8 cellular contexts compared by ENCODE assay signal in genomic region chr1:110235839-110236682, GRCh38. TPM values are rescaled to one million over a fixed set of nuclear protein-coding genes. Genes with fewer than 3 reads are reported as not detected.
DNase-seq lines count a peak whose midpoint lies in the region; ATAC-seq, FAIRE-seq and TF ChIP-seq lines count a peak whose summit lies in the region.

No MANE protein-coding gene starts in this region.

- no peak overlapping the region for H3K27ac Mint-ChIP-seq in T-cell

- ATAC-seq in omental fat pad (ENCODE audit: low FRiP score), result peak; percentile 67
- ATAC-seq in T-cell (replicated peaks in 1 of 4), result no peak

- CTCF ChIA-PET in T-cell (lab: Charles Lee), result no interaction called here

- no peak for TF ChIP-seq POLR2A in GM12891 (IDR thresholded peaks at IDR 0.05; ENCODE audit: low read depth, low read length)

- no peaks in the 10 kb centered on the region for H3K9me3 Mint-ChIP-seq in T-cell

- POLR2A ChIA-PET in T-cell (lab: Charles Lee), result no interaction called here

- FAIRE-seq in GM12891 (lab: Jason Lieb, UNC), result peak; percentile 9

- H3K4me3 Mint-ChIP-seq in T-cell, result no peak overlapping the region

- peaks cover 6% of the 10 kb centered on the region for H3K36me3 Mint-ChIP-seq in T-cell

- peaks cover 0 to 5% (median 0%) of the 10 kb centered on the region in 3 donors for H3K4me1 Mint-ChIP-seq in T-cell

- no peaks in the 10 kb centered on the region for H3K27me3 Mint-ChIP-seq in T-cell

- no peak for TF ChIP-seq CTCF in omental fat pad (IDR thresholded peaks at IDR 0.05)

- no peak for DNase-seq in GM12891 (ENCODE audit: insufficient read length, low spot score)
- DNase-seq in LoVo (ENCODE audit: low spot score), result peak; percentile 57
- peak; percentile 94 for DNase-seq in amniotic epithelial cell (ENCODE audit: low read depth)
- DNase-seq in omental fat pad (ENCODE audit: low spot score), result no peak
- no peak for DNase-seq in T-cell
- DNase-seq in NCI-H2107 treated with DMSO at 0.1 percent for 48 hours (lab: John Stamatoyannopoulos, UW; ENCODE audit: unreplicated experiment), result no peak
- DNase-seq in HuH-7.5 (ENCODE audit: low spot score), result no peak
- no peak for DNase-seq in NCI-H1694 treated with DMSO at 0.1 percent for 48 hours (lab: John Stamatoyannopoulos, UW)

TF ChIP-seq in GM12891, 5 proteins besides CTCF, POLR2A, EP300 and RAD21:
- TF ChIP-seq POU2F2 (IDR thresholded peaks at IDR 0.05; ENCODE audit: low read depth, low read length), result no peak
- no peak for TF ChIP-seq POLR2AphosphoS5 (IDR thresholded peaks at IDR 0.05; ENCODE audit: low read depth, low read length)
- no peak for TF ChIP-seq SPI1 (IDR thresholded peaks at IDR 0.05; ENCODE audit: low read depth, low read length)
- TF ChIP-seq TAF1 (IDR thresholded peaks at IDR 0.05; ENCODE audit: low read depth, low read length), result no peak
- TF ChIP-seq PAX5 (IDR thresholded peaks at IDR 0.05; ENCODE audit: insufficient read depth, low read length, severe bottlenecking), result no peak

RNA-seq across cellular contexts. Expression of gene KCNC4, which starts 25.9 kb away (rescaled TPM):
- 0.18 TPM for polyA plus RNA-seq in GM12891 (2012; ENCODE audit: low read depth, missing spikeins)
- total RNA-seq in omental fat pad (10 to 100 TPM in 1 of 4 donors, 1 to 10 TPM in 3; 4.4 to 12.0 (median 6.7) TPM), T-cell (10 to 100 TPM; 11.0 to 19.4 (median 15.0) TPM)

Comparison
In these comparisons a context has a peak if more than half of its experiments do, and no peak if none do; other contexts are left out.
1. DNase-seq: peak in LoVo (single experiment) and amniotic epithelial cell (single experiment); none in GM12891 (single experiment), omental fat pad (single experiment), T-cell (0 of 34), NCI-H2107 treated with DMSO at 0.1 percent for 48 hours (single experiment), HuH-7.5 (single experiment) and NCI-H1694 treated with DMSO at 0.1 percent for 48 hours (single experiment).